Comparison of ENCODE assay signal across 17 cellular contexts in genomic region chr11:107834995-107835394, GRCh38.
"Had no signal": no experiment of that assay in that cellular context is flagged by ENCODE, and none has a peak within 500 bp of the region (broad histone marks: within the 10 kb centered on the region; RNA-seq: fewer than 3 reads in every experiment).

No MANE protein-coding gene starts in this region.

- ATAC-seq: activated T-cell treated with anti-CD3 and anti-CD28 coated beads, Interleukin-2, amount 50 U/mL, for 72 hours; esophagus mucosa; gastrocnemius medialis; heart left ventricle; lower lobe of right lung; stimulated activated naive B cell treated with anti-CD40 and anti-IgM and Interleukin-4, amounts not matched to agents 10 μg/mL and 1 μg/mL and 100 μg/mL, for 72 hours; upper lobe of right lung had no signal

- H3K27me3 ChIP-seq: ascending aorta, breast epithelium, gastrocnemius medialis, heart left ventricle, upper lobe of right lung had no signal

- H3K36me3 ChIP-seq: ascending aorta, breast epithelium, gastrocnemius medialis, heart left ventricle, lower lobe of right lung, upper lobe of right lung, WERI-Rb-1 had no signal

- H3K27ac ChIP-seq: ascending aorta, breast epithelium, gastrocnemius medialis, heart left ventricle, lower lobe of right lung, upper lobe of right lung, WERI-Rb-1 had no signal

- H3K9me3 ChIP-seq: ascending aorta, breast epithelium, gastrocnemius medialis, heart left ventricle, lower lobe of right lung, upper lobe of right lung had no signal

- H3K4me3 ChIP-seq: ascending aorta, breast epithelium, gastrocnemius medialis, heart left ventricle, lower lobe of right lung, upper lobe of right lung had no signal

- DNase-seq: activated CD4-positive, alpha-beta T cell treated with anti-CD3 and anti-CD28 coated beads for 1 hour; activated CD8-positive, alpha-beta memory T cell treated with anti-CD3 and anti-CD28 coated beads for 24 hours; activated gamma-delta T cell; activated T-cell treated with anti-CD3 and anti-CD28 coated beads, Interleukin-2, amount 50 U/mL, for 72 hours; cortex of kidney; gastrocnemius medialis; heart left ventricle; immature natural killer cell; lower lobe of right lung; occipital lobe; posterior cingulate gyrus; stimulated activated naive B cell treated with anti-CD40 and anti-IgM and Interleukin-4, amounts not matched to agents 10 μg/mL and 1 μg/mL and 100 μg/mL, for 72 hours; upper lobe of right lung; WERI-Rb-1 had no signal
